Comparison of ENCODE assay signal across 8 cellular contexts in the genomic region with DNA sequence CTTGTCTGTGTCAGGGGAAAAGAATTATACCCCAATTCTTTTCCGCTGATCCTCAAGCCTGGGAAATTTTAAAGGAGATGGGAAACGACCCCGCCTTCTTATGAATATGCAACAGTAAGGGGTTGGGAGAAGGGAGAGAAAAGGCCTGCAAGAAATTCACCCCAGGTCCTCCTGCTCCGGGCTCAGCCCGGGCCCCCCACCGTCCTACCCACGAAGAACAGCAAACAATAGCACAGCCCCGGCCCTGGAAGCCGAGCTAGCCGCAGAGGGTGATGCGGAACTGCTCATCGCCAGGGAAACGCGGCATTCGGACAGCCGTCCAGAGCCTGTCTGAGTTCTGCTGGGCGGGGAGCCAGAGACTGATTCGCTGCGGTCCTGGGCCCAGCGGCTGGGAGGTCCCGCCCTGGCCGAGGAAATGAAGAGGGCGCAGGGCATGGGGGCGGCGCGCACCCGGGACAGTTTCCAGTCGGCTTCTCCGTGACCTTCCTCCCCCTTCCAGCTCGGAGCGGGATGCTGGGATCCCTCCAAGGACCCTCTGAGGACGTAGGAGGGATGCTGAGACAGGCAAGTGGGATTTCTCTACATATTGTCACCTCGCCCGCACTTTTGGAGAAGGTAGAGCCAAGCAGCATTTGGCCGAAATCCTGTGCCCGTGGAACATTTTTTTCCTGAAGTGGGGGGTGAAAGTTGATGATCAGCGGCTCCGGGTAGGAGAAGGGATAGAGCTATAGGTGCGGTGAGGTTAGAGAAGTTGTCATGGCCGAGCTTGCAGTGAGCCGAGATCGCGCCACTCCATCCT.
DNase-seq lines count a peak whose midpoint lies in the region; ATAC-seq and TF ChIP-seq lines count a peak whose summit lies in the region.

No MANE protein-coding gene starts in this region.

- peak overlapping the region; percentile 86 for H3K4me3 Mint-ChIP-seq in natural killer cell treated with Interleukin-12 subunit alpha and Interleukin-12 subunit beta and Interleukin-15 and Interleukin-18, amount 100 ng/mL, for 72 hours

- H3K36me3 Mint-ChIP-seq in natural killer cell treated with Interleukin-12 subunit alpha and Interleukin-12 subunit beta and Interleukin-15 and Interleukin-18, amount 100 ng/mL, for 72 hours = peaks cover 4% of the 10 kb centered on the region

- H3K27ac Mint-ChIP-seq in natural killer cell treated with Interleukin-12 subunit alpha and Interleukin-12 subunit beta and Interleukin-15 and Interleukin-18, amount 100 ng/mL, for 72 hours = peak overlapping the region; percentile 58 to 90

- peak; percentile 10 for DNase-seq in stimulated activated CD4-positive, alpha-beta T cell treated with anti-CD3 and anti-CD28 coated beads, Interleukin-12 subunit alpha, Interleukin-12 subunit beta, amount 100 ng/mL, for 4 hours
- no peak for DNase-seq in stimulated activated CD4-positive, alpha-beta T cell treated with anti-CD3 and anti-CD28 coated beads, Interleukin-4, amount 100 ng/mL, for 4 hours
- DNase-seq in NCI-H460 (ENCODE audit: extremely low read depth, low read depth) = peak; percentile 9
- DNase-seq in activated naive CD4-positive, alpha-beta T cell treated with anti-CD3 and anti-CD28 coated beads, Interleukin-2, amount 50 U/mL, for 16 hours = peak; percentile 12
- peak; percentile 46 to 72 for DNase-seq in foreskin keratinocyte
- peak; percentile 71 for DNase-seq in natural killer cell treated with Interleukin-12 subunit alpha and Interleukin-12 subunit beta and Interleukin-15 and Interleukin-18, amount 100 ng/mL, for 72 hours (ENCODE audit: low spot score)
- DNase-seq in ureter (ENCODE audit: low spot score) = peak; percentile 67

- H3K4me1 Mint-ChIP-seq in natural killer cell treated with Interleukin-12 subunit alpha and Interleukin-12 subunit beta and Interleukin-15 and Interleukin-18, amount 100 ng/mL, for 72 hours (ENCODE audit: low read depth in 2 of 2) = peaks cover 15% of the 10 kb centered on the region in 2 donors

- ATAC-seq in HG02798 (IDR thresholded peaks at IDR 0.05; ENCODE audit: poor library complexity, unreplicated experiment) = peak; percentile 74
- peak; percentile 85 for ATAC-seq in foreskin keratinocyte
- peak; percentile 85 to 88 for ATAC-seq in natural killer cell treated with Interleukin-12 subunit alpha and Interleukin-12 subunit beta and Interleukin-15 and Interleukin-18, amount 100 ng/mL, for 72 hours

- H3K27ac ChIP-seq in foreskin keratinocyte = no peak overlapping the region

- peaks cover 17% of the 10 kb centered on the region for H3K27me3 ChIP-seq in foreskin keratinocyte

- no peak for TF ChIP-seq CTCF in foreskin keratinocyte (conservative IDR thresholded peaks at IDR 0.05)

- H3K9me3 Mint-ChIP-seq in natural killer cell treated with Interleukin-12 subunit alpha and Interleukin-12 subunit beta and Interleukin-15 and Interleukin-18, amount 100 ng/mL, for 72 hours = no peaks in the 10 kb centered on the region

- peaks cover 8% of the 10 kb centered on the region for H3K4me1 ChIP-seq in foreskin keratinocyte

- peaks cover 3 to 15% of the 10 kb centered on the region in 2 donors for H3K27me3 Mint-ChIP-seq in natural killer cell treated with Interleukin-12 subunit alpha and Interleukin-12 subunit beta and Interleukin-15 and Interleukin-18, amount 100 ng/mL, for 72 hours

Comparison
In these comparisons a context has a peak if more than half of its experiments do, and no peak if none do; other contexts are left out.
1. DNase-seq: peak in stimulated activated CD4-positive, alpha-beta T cell treated with anti-CD3 and anti-CD28 coated beads, Interleukin-12 subunit alpha, Interleukin-12 subunit beta, amount 100 ng/mL, for 4 hours (single experiment), NCI-H460 (single experiment), activated naive CD4-positive, alpha-beta T cell treated with anti-CD3 and anti-CD28 coated beads, Interleukin-2, amount 50 U/mL, for 16 hours (single experiment), foreskin keratinocyte (2 of 2), natural killer cell treated with Interleukin-12 subunit alpha and Interleukin-12 subunit beta and Interleukin-15 and Interleukin-18, amount 100 ng/mL, for 72 hours (single experiment) and ureter (single experiment); none in stimulated activated CD4-positive, alpha-beta T cell treated with anti-CD3 and anti-CD28 coated beads, Interleukin-4, amount 100 ng/mL, for 4 hours (0 of 2).
2. Peak in every context shown above with its lines, with median percentiles within 50 percentile points of each other: ATAC-seq.